1 cellular context compared by ENCODE assay signal in genomic region chr9:87494970-87495471, GRCh38.
A peak's percentile ranks its signal among the peaks of the same experiment; 100 is the strongest.
TF ChIP-seq lines count a peak whose summit lies in the region.

No MANE protein-coding gene starts in this region.

TF ChIP-seq in HEK293, 187 proteins besides CTCF, POLR2A, EP300 and RAD21 (continued from another document and continues in another):
- TF ChIP-seq ZBTB11 (tag by site-specific recombination; conservative IDR thresholded peaks at IDR 0.05; ENCODE audit: low read depth) = no peak
- TF ChIP-seq ZNF133 (tag by site-specific recombination; IDR thresholded peaks at IDR 0.05) = no peak
- peak; percentile 37; the same call in 1 of the 2 replicates for TF ChIP-seq PRDM10 (tag by site-specific recombination; IDR thresholded peaks at IDR 0.05)
- TF ChIP-seq KLF16 (tag by site-specific recombination; IDR thresholded peaks at IDR 0.05) = peak; percentile 82
- TF ChIP-seq ZBTB26 (tag by site-specific recombination; optimal IDR thresholded peaks at IDR 0.05) = no peak
- peak; percentile 15; the same call in 1 of the 2 replicates for TF ChIP-seq KLF10 (tag by site-specific recombination; IDR thresholded peaks at IDR 0.05)
- no peak for TF ChIP-seq ZNF670 (tag by site-specific recombination; IDR thresholded peaks at IDR 0.05; ENCODE audit: low read depth)
- TF ChIP-seq ZBTB10 (tag by site-specific recombination; IDR thresholded peaks at IDR 0.05) = no peak
- no peak for TF ChIP-seq ZBTB49 (tag by site-specific recombination; IDR thresholded peaks at IDR 0.05; ENCODE audit: low read depth)
- no peak for TF ChIP-seq ZNF704 (tag by site-specific recombination; IDR thresholded peaks at IDR 0.05)
- no peak for TF ChIP-seq ZNF175 (tag by site-specific recombination; IDR thresholded peaks at IDR 0.05)
- no peak for TF ChIP-seq SCRT1 (tag by site-specific recombination; IDR thresholded peaks at IDR 0.05; ENCODE audit: borderline replicate concordance)
- TF ChIP-seq ZNF138 (tag by site-specific recombination; IDR thresholded peaks at IDR 0.05; ENCODE audit: borderline replicate concordance) = no peak
- TF ChIP-seq ZNF140 (tag by site-specific recombination; IDR thresholded peaks at IDR 0.05) = no peak
- TF ChIP-seq ZNF214 (tag by site-specific recombination; IDR thresholded peaks at IDR 0.05; ENCODE audit: borderline replicate concordance) = no peak
- peak; percentile 77 for TF ChIP-seq ZNF629 (tag by site-specific recombination; IDR thresholded peaks at IDR 0.05)
- no peak for TF ChIP-seq ZBTB48 (tag by site-specific recombination; IDR thresholded peaks at IDR 0.05)
- TF ChIP-seq HIC1 (tag by site-specific recombination; IDR thresholded peaks at IDR 0.05) = no peak
- no peak for TF ChIP-seq ZNF585B (tag by site-specific recombination; IDR thresholded peaks at IDR 0.05)
- no peak for TF ChIP-seq ZNF302 (tag by site-specific recombination; IDR thresholded peaks at IDR 0.05; ENCODE audit: low read depth)
- peak; percentile 20; the same call in 1 of the 2 replicates for TF ChIP-seq HOXD13 (CRISPR knock-in tag; IDR thresholded peaks at IDR 0.05; ENCODE audit: borderline replicate concordance)
- no peak for TF ChIP-seq ZNF571 (tag by site-specific recombination; IDR thresholded peaks at IDR 0.05)
- TF ChIP-seq TSHZ1 (tag by site-specific recombination; IDR thresholded peaks at IDR 0.05; ENCODE audit: borderline replicate concordance) = peak; percentile 65; the same call in 1 of the 2 replicates
- TF ChIP-seq ZNF335 (tag by site-specific recombination; conservative IDR thresholded peaks at IDR 0.05) = peak; percentile 40; the same call in 1 of the 2 replicates
- TF ChIP-seq ZNF280D (tag by site-specific recombination; IDR thresholded peaks at IDR 0.05) = no peak
- no peak for TF ChIP-seq ZNF354C (tag by site-specific recombination; IDR thresholded peaks at IDR 0.05; ENCODE audit: borderline replicate concordance, low read depth)
- TF ChIP-seq ZEB2 (tag by site-specific recombination; IDR thresholded peaks at IDR 0.05) = peak; percentile 78; the same call in 1 of the 2 replicates
- no peak for TF ChIP-seq ZFP69B (tag by site-specific recombination; IDR thresholded peaks at IDR 0.05)
- TF ChIP-seq ZNF2 (tag by site-specific recombination; IDR thresholded peaks at IDR 0.05) = no peak
